ENCODE assay signal across 18 cellular contexts in the genomic region with DNA sequence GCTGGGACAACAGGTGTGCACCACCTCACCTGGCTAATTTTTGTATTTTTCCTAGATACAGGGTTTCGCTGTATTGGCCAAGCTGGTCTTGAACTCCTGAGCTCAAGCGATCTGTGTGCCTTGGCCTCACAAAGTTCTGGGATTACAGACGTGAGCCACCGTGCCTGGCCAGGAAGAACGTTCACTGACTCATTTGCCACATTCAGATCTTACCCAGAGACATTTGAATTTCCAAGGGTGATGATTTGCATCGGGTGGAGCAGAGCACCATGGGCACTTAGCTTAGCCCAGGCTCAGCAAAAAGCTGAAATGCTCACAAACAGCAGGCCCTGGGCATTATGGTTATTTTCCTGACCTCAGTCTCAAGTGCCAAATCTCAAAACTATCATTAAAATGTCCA.
"Had no signal": no experiment of that assay in that cellular context is flagged by ENCODE, and none has a peak within 500 bp of the region (broad histone marks: within the 10 kb centered on the region; RNA-seq: fewer than 3 reads in every experiment).

No MANE protein-coding gene starts in this region.

- ATAC-seq: activated T-cell treated with anti-CD3 and anti-CD28 coated beads, Interleukin-2, amount 50 U/mL, for 72 hours; stimulated activated naive CD8-positive, alpha-beta T cell treated with anti-CD3 and anti-CD28 coated beads, Interleukin-15, Interleukin-2, amounts not matched to agents 100 U/mL and 50 U/mL, for 24 hours had no signal

- H3K4me3 ChIP-seq: lung, tibial nerve, vagina had no signal

- H3K36me3 ChIP-seq: tibial nerve, vagina had no signal

- H3K27ac ChIP-seq: tibial nerve, vagina, VCaP had no signal

- DNase-seq: activated CD4-positive, alpha-beta T cell treated with anti-CD3 and anti-CD28 coated beads for 1 hour; activated gamma-delta T cell treated with Interleukin-2 at 50 U/mL for 16 hours; activated T-cell treated with anti-CD3 and anti-CD28 coated beads, Interleukin-2, amount 50 U/mL, for 72 hours; amniotic stem cell; foreskin melanocyte; glutamatergic neuron; hippocampal formation; nucleus accumbens; retina; stimulated activated CD4-positive, alpha-beta T cell treated with anti-CD3 and anti-CD28 coated beads, Interleukin-2, amount 100 ng/mL, for 24 hours; stimulated activated naive CD8-positive, alpha-beta T cell treated with anti-CD3 and anti-CD28 coated beads, Interleukin-15, Interleukin-2, amounts not matched to agents 100 U/mL and 50 U/mL, for 24 hours; substantia nigra; T1000 had no signal

- FAIRE-seq: islet of Langerhans had no signal

- H3K27me3 ChIP-seq: tibial nerve, vagina had no signal

- H3K4me1 ChIP-seq: tibial nerve, vagina had no signal

- H3K9me3 ChIP-seq: tibial nerve, vagina had no signal
